28 cellular contexts compared by ENCODE assay signal in the genomic region with DNA sequence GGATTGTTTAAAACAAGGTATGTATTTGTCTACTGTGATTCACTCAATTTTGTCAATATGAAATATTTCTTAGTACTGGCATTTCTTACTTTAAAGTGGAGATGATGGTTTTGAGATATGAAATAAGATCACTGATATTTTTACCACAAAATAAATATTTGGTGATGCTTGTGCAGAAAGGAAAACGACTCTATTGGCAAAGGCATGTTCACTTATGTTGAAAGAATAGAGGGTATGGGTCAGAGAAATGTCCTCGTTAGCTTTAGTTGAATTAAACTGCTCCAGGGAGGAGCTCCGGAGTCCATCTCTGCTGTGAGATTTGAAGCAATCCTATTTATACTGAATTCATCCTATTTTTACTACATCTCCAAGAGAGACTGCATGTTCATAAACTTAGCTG.
"Had no signal": no experiment of that assay in that cellular context is flagged by ENCODE, and none has a peak within 500 bp of the region (broad histone marks: within the 10 kb centered on the region; RNA-seq: fewer than 3 reads in every experiment).

No MANE protein-coding gene starts in this region.

- H3K4me3 Mint-ChIP-seq: immature natural killer cell; mesothelial cell of epicardium; naive B cell; natural killer cell; nephron progenitor cell; neural progenitor cell; stimulated activated memory B cell treated with anti-CD40 and anti-IgM and Interleukin-4, amounts not matched to agents 10 μg/mL and 1 μg/mL and 100 μg/mL, for 72 hours; stimulated activated naive CD8-positive, alpha-beta T cell treated with anti-CD3 and anti-CD28 coated beads, Interleukin-15, amount 100 ng/mL, for 72 hours had no signal

- H3K4me1 ChIP-seq: left ventricle myocardium inferior, neural progenitor cell, right atrium auricular region, right lobe of liver, tibial nerve, upper lobe of left lung, vagina had no signal

- H3K27ac Mint-ChIP-seq: immature natural killer cell; mesothelial cell of epicardium; naive B cell; natural killer cell; nephron progenitor cell; neural progenitor cell; progenitor cell of endocrine pancreas; stimulated activated memory B cell treated with anti-CD40 and anti-IgM and Interleukin-4, amounts not matched to agents 10 μg/mL and 1 μg/mL and 100 μg/mL, for 72 hours; stimulated activated naive CD8-positive, alpha-beta T cell treated with anti-CD3 and anti-CD28 coated beads, Interleukin-15, amount 100 ng/mL, for 72 hours had no signal

- H3K27ac ChIP-seq: left ventricle myocardium inferior, neural progenitor cell, neutrophil, ovary, right atrium auricular region, right lobe of liver, tibial nerve, upper lobe of left lung, vagina had no signal

- H3K4me3 ChIP-seq: left ventricle myocardium inferior, lung, neural progenitor cell, ovary, right atrium auricular region, right lobe of liver, smooth muscle cell, tibial nerve, upper lobe of left lung, vagina had no signal

- DNase-seq: hypothalamus; immature natural killer cell; left ventricle myocardium inferior; mesendoderm; naive B cell; natural killer cell; nephron progenitor cell; occipital lobe; ovary; right lobe of liver; stimulated activated CD4-positive, alpha-beta T cell treated with anti-CD3 and anti-CD28 coated beads, Interleukin-1b, Interleukin-23, amount 100 ng/mL, for 48 hours; stimulated activated CD4-positive, alpha-beta T cell treated with anti-CD3 and anti-CD28 coated beads, Interleukin-2, amount 100 ng/mL, for 48 hours; stimulated activated CD4-positive, alpha-beta T cell treated with anti-CD3 and anti-CD28 coated beads, Interleukin-4, amount 100 ng/mL, for 4 hours; stimulated activated CD8-positive, alpha-beta memory T cell treated with anti-CD3 and anti-CD28 coated beads, Interleukin-4, amount 100 ng/mL, for 48 hours; stimulated activated naive CD4-positive, alpha-beta T cell treated with Interleukin-2 at 50 U/mL for 16 hours; stimulated activated naive CD8-positive, alpha-beta T cell treated with anti-CD3 and anti-CD28 coated beads, Interleukin-15, amount 100 ng/mL, for 72 hours; substantia nigra; upper lobe of left lung had no signal

- H3K27me3 ChIP-seq: neural progenitor cell, neutrophil, ovary, right atrium auricular region, right lobe of liver, tibial nerve, upper lobe of left lung, vagina had no signal

- H3K27me3 Mint-ChIP-seq: naive B cell; progenitor cell of endocrine pancreas; stimulated activated memory B cell treated with anti-CD40 and anti-IgM and Interleukin-4, amounts not matched to agents 10 μg/mL and 1 μg/mL and 100 μg/mL, for 72 hours; stimulated activated naive CD8-positive, alpha-beta T cell treated with anti-CD3 and anti-CD28 coated beads, Interleukin-15, amount 100 ng/mL, for 72 hours had no signal

- H3K36me3 ChIP-seq: left ventricle myocardium inferior, neutrophil, ovary, right atrium auricular region, right lobe of liver, upper lobe of left lung, vagina had no signal

- H3K9ac ChIP-seq: neural progenitor cell had no signal

- H3K4me1 Mint-ChIP-seq: immature natural killer cell; mesothelial cell of epicardium; natural killer cell; nephron progenitor cell; neural progenitor cell; stimulated activated memory B cell treated with anti-CD40 and anti-IgM and Interleukin-4, amounts not matched to agents 10 μg/mL and 1 μg/mL and 100 μg/mL, for 72 hours; stimulated activated naive CD8-positive, alpha-beta T cell treated with anti-CD3 and anti-CD28 coated beads, Interleukin-15, amount 100 ng/mL, for 72 hours had no signal

- ATAC-seq: natural killer cell; right lobe of liver; stimulated activated memory B cell treated with anti-CD40 and anti-IgM and Interleukin-4, amounts not matched to agents 10 μg/mL and 1 μg/mL and 100 μg/mL, for 72 hours; stimulated activated naive CD8-positive, alpha-beta T cell treated with anti-CD3 and anti-CD28 coated beads, Interleukin-15, amount 100 ng/mL, for 72 hours had no signal

- H3K9me3 ChIP-seq: neutrophil, ovary, right lobe of liver, tibial nerve, upper lobe of left lung had no signal
